Comparison of ENCODE assay signal across 32 cellular contexts in the genomic region with DNA sequence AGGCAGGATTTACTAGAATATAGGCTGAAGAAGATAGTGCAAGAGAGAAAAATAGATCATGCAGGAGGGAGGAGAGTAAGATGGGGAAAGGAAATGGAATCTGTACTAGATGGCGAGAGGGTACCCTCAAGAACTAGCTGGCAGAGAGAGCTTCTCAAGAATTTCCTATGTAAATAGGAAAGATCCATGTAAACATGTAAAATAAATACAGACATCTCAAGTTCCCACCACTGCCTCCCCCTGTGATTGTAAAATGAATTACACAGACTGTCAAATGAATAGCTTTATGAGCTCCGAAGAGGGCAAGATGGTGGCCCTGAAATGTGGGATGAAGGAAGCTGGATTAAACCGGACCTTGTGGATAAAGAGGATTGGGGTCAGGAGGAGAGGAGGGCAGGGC.
A peak's percentile ranks its signal among the peaks of the same experiment; 100 is the strongest.
DNase-seq lines count a peak whose midpoint lies in the region; ATAC-seq and TF ChIP-seq lines count a peak whose summit lies in the region.
"Had no signal": no experiment of that assay in that cellular context is flagged by ENCODE, and none has a peak within 500 bp of the region (broad histone marks: within the 10 kb centered on the region; RNA-seq: fewer than 3 reads in every experiment).

No MANE protein-coding gene starts in this region.

- no peaks in the 10 kb centered on the region for H3K9me2 ChIP-seq in PC-3 (replicated peaks; ENCODE audit: low read length)
- H3K9me2 ChIP-seq in hepatocyte (replicated peaks; ENCODE audit: insufficient read depth): no peaks in the 10 kb centered on the region

- no peaks in the 10 kb centered on the region for H3K79me2 ChIP-seq in PC-3 (ENCODE audit: low read length)
- H3K79me2 ChIP-seq in hepatocyte: no peaks in the 10 kb centered on the region

- H3K4me2 ChIP-seq in PC-3 (ENCODE audit: low read length) (no peak overlapping the region), hepatocyte (peak overlapping the region; percentile 50)

- H3K27me3 ChIP-seq in PC-3 (ENCODE audit: low read length) (no peaks in the 10 kb centered on the region), hepatocyte (no peaks in the 10 kb centered on the region), psoas muscle (ENCODE audit: insufficient read depth in 3 of 3, low read length in 2 of 3) (no peaks in the 10 kb centered on the region)
- H3K27me3 ChIP-seq: breast epithelium, colonic mucosa, sigmoid colon, tibial artery had no signal

- H4K20me1 ChIP-seq in PC-3 (ENCODE audit: low read length) (no peaks in the 10 kb centered on the region), hepatocyte (ENCODE audit: insufficient read depth, poor library complexity, severe bottlenecking) (no peaks in the 10 kb centered on the region)

- CTCF ChIA-PET in PC-3 (lab: Charles Lee): no interaction called here

- DNase-seq in H4 (ENCODE audit: low spot score) (peak; percentile 62), PC-3 (peak; percentile 38), hepatocyte (ENCODE audit: low spot score) (peak; percentile 36), psoas muscle (no peak), glomerular visceral epithelial cell (ENCODE audit: extremely low spot score) (no peak), GM03348 (ENCODE audit: low spot score) (no peak), NCI-H1436 treated with DMSO at 0.1 percent for 48 hours (lab: John Stamatoyannopoulos, UW) (no peak), caudate nucleus (lab: John Stamatoyannopoulos, UW) (no peak)
- DNase-seq: activated CD4-positive, alpha-beta memory T cell treated with anti-CD3 and anti-CD28 coated beads, Interleukin-2, amount 10 ng/mL, durations not matched to agents 7 days and 5 days; activated CD4-positive, alpha-beta T cell treated with anti-CD3 and anti-CD28 coated beads for 1 hour; activated CD8-positive, alpha-beta memory T cell treated with anti-CD3 and anti-CD28 coated beads, Interleukin-2, amount 50 U/mL, for 4 hours; activated naive CD4-positive, alpha-beta T cell treated with anti-CD3 and anti-CD28 coated beads, Interleukin-2, amount 10 ng/mL, durations not matched to agents 7 days and 5 days; amygdala; colonic mucosa; DMS79; effector CD4-positive, alpha-beta T cell; GM23248; left ventricle myocardium superior; midbrain; MM.1S; naive B cell; NCI-H1105 treated with DMSO at 0.1 percent for 48 hours; NCI-H2081 treated with DMSO at 0.1 percent for 48 hours; NCI-H748 treated with DMSO at 0.1 percent for 48 hours; SIG-M5; sigmoid colon; stimulated activated CD4-positive, alpha-beta T cell treated with anti-CD3 and anti-CD28 coated beads, Interleukin-15, amount 100 ng/mL, for 24 hours; stimulated activated CD4-positive, alpha-beta T cell treated with anti-CD3 and anti-CD28 coated beads, Interleukin-4, amount 100 ng/mL, for 4 hours; tibial artery had no signal

- H3K27ac ChIP-seq in PC-3 (ENCODE audit: low read length) (0 out of 2 replicates have a peak overlapping the region, but pooled peaks have one; percentile 3), hepatocyte (peak overlapping the region; percentile 60), psoas muscle (peak overlapping the region; percentile 19), caudate nucleus (ENCODE audit: low read depth, low read length) (no peak overlapping the region)
- H3K27ac ChIP-seq: colonic mucosa, GM23248, HL-60, prostate gland had no signal

- H3K9ac ChIP-seq in PC-3 (ENCODE audit: low read length): no peak overlapping the region
- H3K9ac ChIP-seq: GM23248 had no signal

- POLR2A ChIA-PET in PC-3 (lab: Charles Lee; ENCODE audit: unreplicated experiment): interaction anchor here (0.6 kb wide), 1 partner anchor 41 kb away, joined by 4 read pairs; no protein-coding TSS in a partner anchor

- 22% methylated on average over 3 of the region's 3 CpGs for WGBS in hepatocyte (ENCODE audit: low lambda C conversion rate, missing lambda C conversion rate)
- 43 to 80% (median 65%) methylated on average over 3 of the region's 3 CpGs for WGBS in psoas muscle, 3 donors

- H3K9me3 ChIP-seq in PC-3 (ENCODE audit: low read length): no peaks in the 10 kb centered on the region
- no peaks in the 10 kb centered on the region for H3K9me3 ChIP-seq in hepatocyte (ENCODE audit: low read depth)
- no peaks in the 10 kb centered on the region for H3K9me3 ChIP-seq in psoas muscle
- H3K9me3 ChIP-seq: breast epithelium, colonic mucosa, prostate gland, sigmoid colon, tibial artery had no signal

- peak; percentile 26 for ATAC-seq in PC-3
- no peak for ATAC-seq in psoas muscle

- H3K36me3 ChIP-seq in PC-3 (ENCODE audit: low read depth, low read length) (0 out of 2 replicates have a peak, but pooled peaks cover 2% of the 10 kb centered on the region), hepatocyte (replicated peaks; ENCODE audit: insufficient read depth, low read depth) (no peaks in the 10 kb centered on the region), psoas muscle (ENCODE audit: insufficient read depth in 1 of 2, low read depth in 1 of 2) (peaks cover 5 to 6% of the 10 kb centered on the region in 2 donors)
- H3K36me3 ChIP-seq: breast epithelium, colonic mucosa, prostate gland, tibial artery had no signal

- intact Hi-C loops in PC-3 (cut with micrococcal nuclease) (no loop called here), psoas muscle (cut with DNase I) (loop anchor here in 1 of 2 donors (10.0 kb wide), 1 partner anchor 90 kb away; no protein-coding TSS in a partner anchor)

- no peak overlapping the region for H2AFZ ChIP-seq in PC-3 (ENCODE audit: low read length)
- H2AFZ ChIP-seq in hepatocyte: no peak overlapping the region
- H2AFZ ChIP-seq: GM23248 had no signal

- TF ChIP-seq CTCF in PC-3 (conservative IDR thresholded peaks at IDR 0.05; ENCODE audit: low read depth, low read length) (no peak), hepatocyte (IDR thresholded peaks at IDR 0.05; ENCODE audit: poor library complexity) (no peak), psoas muscle (IDR thresholded peaks at IDR 0.05) (no peak)

- no peaks in the 10 kb centered on the region for H3F3A ChIP-seq in PC-3 (ENCODE audit: low read length, unreplicated experiment)

- no TSS peak for BruUV-seq in PC-3 (replicated peaks; lab: Mats Ljungman, UMichigan)

- H3K4me3 ChIP-seq in PC-3 (ENCODE audit: low read length) (no peak overlapping the region), hepatocyte (no peak overlapping the region), psoas muscle (no peak overlapping the region)
- H3K4me3 ChIP-seq: breast epithelium, colonic mucosa, GM23248, prostate gland, sigmoid colon, tibial artery had no signal

- H3K4me1 ChIP-seq in PC-3 (ENCODE audit: insufficient read depth, low read length) (peaks cover 10% of the 10 kb centered on the region), hepatocyte (ENCODE audit: insufficient read depth) (peaks cover 17% of the 10 kb centered on the region), psoas muscle (peaks cover 6% of the 10 kb centered on the region)
- H3K4me1 ChIP-seq: breast epithelium, colonic mucosa, prostate gland had no signal

Comparison
In these comparisons a context has a peak if more than half of its experiments do, and no peak if none do; other contexts are left out.
1. DNase-seq: peak in H4 (single experiment), PC-3 (single experiment) and hepatocyte (single experiment); none in psoas muscle (0 of 2), glomerular visceral epithelial cell (single experiment), GM03348 (single experiment), NCI-H1436 treated with DMSO at 0.1 percent for 48 hours (single experiment) and caudate nucleus (0 of 61).